Comparison of ENCODE assay signal across 23 cellular contexts in the genomic region with DNA sequence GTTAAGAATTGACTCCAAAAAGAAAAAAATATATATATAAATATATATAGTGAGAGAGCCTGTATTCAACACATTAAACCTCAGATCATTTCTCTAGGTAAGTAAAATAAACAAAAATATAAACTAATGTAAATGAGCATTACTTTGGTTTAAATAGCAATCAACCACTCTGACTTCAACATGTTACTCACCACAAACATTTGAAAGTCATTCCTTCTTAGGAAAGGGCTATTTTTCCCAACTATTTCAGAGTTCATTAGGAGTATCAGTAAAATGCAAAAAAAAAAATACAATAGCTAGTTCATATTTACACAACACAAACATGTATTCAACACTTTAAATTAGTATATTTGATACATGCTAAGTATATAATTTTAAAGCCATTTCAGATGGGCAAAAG.
"Had no signal": no experiment of that assay in that cellular context is flagged by ENCODE, and none has a peak within 500 bp of the region (broad histone marks: within the 10 kb centered on the region; RNA-seq: fewer than 3 reads in every experiment).

No MANE protein-coding gene starts in this region.

- H3K36me3 ChIP-seq: heart left ventricle, right lobe of liver, spleen, stomach, thoracic aorta, transverse colon had no signal

- H3K79me2 ChIP-seq: parathyroid adenoma had no signal

- H3K4me3 Mint-ChIP-seq: nephron had no signal

- H3K27me3 ChIP-seq: heart left ventricle, right lobe of liver, spleen, stomach, transverse colon had no signal

- ATAC-seq: esophagus mucosa, heart left ventricle, left colon, left ventricle myocardium superior, psoas muscle, right lobe of liver had no signal

- H3K9me3 ChIP-seq: heart left ventricle, psoas muscle, right lobe of liver, spleen, stomach, thoracic aorta, transverse colon had no signal

- H3K4me1 ChIP-seq: parathyroid adenoma had no signal

- H2AFZ ChIP-seq: parathyroid adenoma had no signal

- H3K9ac ChIP-seq: parathyroid adenoma had no signal

- H3K4me3 ChIP-seq: heart left ventricle, lung, psoas muscle, right lobe of liver, spleen, stomach, thoracic aorta, transverse colon had no signal

- H3K27ac ChIP-seq: parathyroid adenoma, psoas muscle, right lobe of liver, stomach, thoracic aorta, transverse colon had no signal

- DNase-seq: effector memory CD4-positive, alpha-beta T cell; heart left ventricle; hippocampal formation; left colon; left ventricle myocardium superior; mesenchymal stem cell; midbrain; occipital lobe; psoas muscle; retina; right lobe of liver; spleen; stimulated activated CD4-positive, alpha-beta T cell treated with anti-CD3 and anti-CD28 coated beads, Interleukin-15, amount 100 ng/mL, for 24 hours; stimulated activated CD4-positive, alpha-beta T cell treated with anti-CD3 and anti-CD28 coated beads, Interleukin-1b, Interleukin-23, amount 100 ng/mL, for 48 hours; stimulated activated naive CD4-positive, alpha-beta T cell; stomach; substantia nigra; transverse colon had no signal
